ENCODE assay signal across 20 cellular contexts in the genomic region with DNA sequence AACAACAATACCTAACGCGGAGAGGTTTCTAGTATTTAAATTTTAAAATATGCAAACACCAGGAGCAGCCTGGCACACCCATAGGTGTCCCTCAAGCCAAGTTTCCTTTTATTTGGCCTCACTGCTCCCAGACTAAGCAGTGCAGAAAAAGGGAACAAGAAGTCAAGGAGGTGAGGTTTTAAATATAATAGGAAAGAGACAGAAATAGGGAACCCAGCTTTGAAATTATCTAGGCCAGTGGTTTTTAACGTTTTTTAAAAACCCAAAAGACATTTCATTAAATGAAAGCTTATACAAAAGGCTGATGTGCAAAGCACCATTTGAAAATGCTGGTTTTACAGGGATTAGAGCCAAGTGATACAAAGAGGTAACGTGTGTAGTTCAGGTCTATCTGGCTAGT.
"Had no signal": no experiment of that assay in that cellular context is flagged by ENCODE, and none has a peak within 500 bp of the region (broad histone marks: within the 10 kb centered on the region; RNA-seq: fewer than 3 reads in every experiment).

No MANE protein-coding gene starts in this region.

- DNase-seq: activated CD4-positive, alpha-beta T cell treated with anti-CD3 and anti-CD28 coated beads for 1 hour; activated gamma-delta T cell; amniotic stem cell; dermis blood vessel endothelial cell; effector memory CD4-positive, alpha-beta T cell; esophagus squamous epithelium; heart right ventricle; kidney glomerular epithelial cell; left ventricle myocardium inferior; mammary epithelial cell; midbrain; stimulated activated CD4-positive, alpha-beta T cell treated with anti-CD3 and anti-CD28 coated beads, Interleukin-12 subunit alpha, Interleukin-12 subunit beta, amount 100 ng/mL, for 4 hours; stimulated activated CD4-positive, alpha-beta T cell treated with anti-CD3 and anti-CD28 coated beads, Interleukin-1b, Interleukin-23, amount 100 ng/mL, for 48 hours; stimulated activated CD8-positive, alpha-beta memory T cell treated with anti-CD3 and anti-CD28 coated beads, Interleukin-4, amount 100 ng/mL, for 48 hours; stimulated activated naive CD4-positive, alpha-beta T cell treated with Interleukin-2 at 50 U/mL for 16 hours; substantia nigra; T-helper 9 cell; uterus; WERI-Rb-1 had no signal

- ATAC-seq: activated naive CD4-positive, alpha-beta T cell treated with anti-CD3 and anti-CD28 coated beads, Interleukin-2, amount 50 U/mL, for 72 hours; heart right ventricle had no signal
